9 cellular contexts compared by ENCODE assay signal in the genomic region with DNA sequence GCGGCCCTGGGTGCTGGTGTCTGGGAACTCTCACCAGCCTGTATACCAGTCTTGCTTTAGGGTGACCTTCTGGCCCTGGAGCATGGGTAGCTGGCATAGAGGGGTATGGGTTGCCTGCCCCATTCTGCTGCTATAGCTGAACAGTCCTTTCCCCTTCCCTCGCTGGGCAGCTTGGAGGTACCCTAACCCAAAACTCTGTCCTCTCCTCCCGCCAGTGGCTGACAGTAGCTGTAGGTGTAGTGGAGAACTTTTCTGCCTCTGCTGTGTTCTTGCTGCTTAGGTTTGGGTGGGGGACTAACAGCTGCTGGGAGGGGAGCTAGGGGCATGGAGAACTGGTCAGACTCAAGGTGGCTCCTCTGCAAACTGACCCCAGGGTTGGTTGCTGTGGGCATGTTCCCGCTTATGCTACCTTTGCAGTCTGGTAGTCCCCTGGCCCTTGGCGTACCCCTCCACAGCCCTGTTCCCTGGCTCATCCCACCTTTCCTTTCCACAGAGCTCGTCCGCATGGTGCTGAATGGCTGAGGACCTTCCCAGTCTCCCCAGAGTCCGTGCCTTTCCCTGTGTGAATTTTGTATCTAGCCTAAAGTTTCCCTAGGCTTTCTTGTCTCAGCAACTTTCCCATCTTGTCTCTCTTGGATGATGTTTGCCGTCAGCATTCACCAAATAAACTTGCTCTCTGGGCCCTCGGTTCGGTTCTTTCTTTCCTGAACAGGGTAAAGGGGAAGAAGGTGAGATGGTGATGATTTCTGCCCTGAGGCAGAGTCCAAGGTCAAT. TPM values are rescaled to one million over a fixed set of nuclear protein-coding genes. Genes with fewer than 3 reads are reported as not detected.
A peak's percentile ranks its signal among the peaks of the same experiment; 100 is the strongest.
DNase-seq lines count a peak whose midpoint lies in the region; ATAC-seq, FAIRE-seq and TF ChIP-seq lines count a peak whose summit lies in the region.
"Had no signal": no experiment of that assay in that cellular context is flagged by ENCODE, and none has a peak within 500 bp of the region (broad histone marks: within the 10 kb centered on the region; RNA-seq: fewer than 3 reads in every experiment).

No MANE protein-coding gene starts in this region.

- DNase-seq in GM23248: no peak
- DNase-seq in activated CD4-positive, alpha-beta memory T cell treated with anti-CD3 and anti-CD28 coated beads for 36 hours: no peak
- DNase-seq in small intestine: no peak
- DNase-seq in NCI-H2081 treated with DMSO at 0.1 percent for 48 hours (lab: John Stamatoyannopoulos, UW): no peak
- DNase-seq in urothelium cell line (ENCODE audit: low spot score): no peak
- no peak for DNase-seq in amygdala (lab: John Stamatoyannopoulos, UW)
- DNase-seq: NCI-H774 had no signal

- H3K36me3 ChIP-seq in GM23248 (ENCODE audit: low read depth) (peaks cover 20% of the 10 kb centered on the region), gastroesophageal sphincter (peaks cover 0 to 67% of the 10 kb centered on the region in 2 donors), small intestine (ENCODE audit: control insufficient read depth in 2 of 2, insufficient read depth in 2 of 2, low read length in 2 of 2) (peaks cover 27 to 31% of the 10 kb centered on the region in 2 donors)

- H3K4me3 Mint-ChIP-seq in activated CD4-positive, alpha-beta memory T cell treated with anti-CD3 and anti-CD28 coated beads for 36 hours: peak overlapping the region; percentile 95

- intact Hi-C loops in activated CD4-positive, alpha-beta memory T cell treated with anti-CD3 and anti-CD28 coated beads for 36 hours (cut with micrococcal nuclease): loop anchor here (1.0 kb wide), 1 partner anchor 9 kb away; a partner anchor contains a TSS

- peaks cover 63% of the 10 kb centered on the region for H3K36me3 Mint-ChIP-seq in activated CD4-positive, alpha-beta memory T cell treated with anti-CD3 and anti-CD28 coated beads for 36 hours

- H3K9me3 ChIP-seq in GM23248 (ENCODE audit: low read depth) (no peaks in the 10 kb centered on the region), gastroesophageal sphincter (no peaks in the 10 kb centered on the region), small intestine (ENCODE audit: control insufficient read depth, low read depth) (no peaks in the 10 kb centered on the region)

- peak overlapping the region; percentile 85 for H3K4me3 ChIP-seq in GM23248
- peak overlapping the region; percentile 71 to 82 for H3K4me3 ChIP-seq in gastroesophageal sphincter
- H3K4me3 ChIP-seq in small intestine (ENCODE audit: low read depth in 1 of 2, low read length in 2 of 2): peak overlapping the region in 1 of 2 donors; percentile 64

- H3K27me3 Mint-ChIP-seq in activated CD4-positive, alpha-beta memory T cell treated with anti-CD3 and anti-CD28 coated beads for 36 hours: no peaks in the 10 kb centered on the region

- FAIRE-seq in small intestine (lab: Jason Lieb, UNC): no peak
- FAIRE-seq in urothelium cell line (lab: Jason Lieb, UNC): no peak

- CTCF ChIA-PET in activated CD4-positive, alpha-beta memory T cell treated with anti-CD3 and anti-CD28 coated beads for 36 hours (lab: Charles Lee): interaction anchor here (0.6 to 6.2 kb wide), 7 partner anchors 9 to 1308 kb away, joined by 3 to 48 read pairs (median 7); a partner anchor contains a TSS

- WGBS in GM23248 (ENCODE audit: low coverage in 1 of 2, low lambda C conversion rate in 2 of 2, missing lambda C conversion rate in 2 of 2), 2 experiments: 59 to 61% methylated on average over 11 of the region's 11 CpGs
- 31 to 33% methylated on average over 8 to 10 of the region's 11 CpGs for WGBS in gastroesophageal sphincter (ENCODE audit: low coverage in 1 of 2), 2 donors
- WGBS in small intestine, 3 donors: 64 to 71% (median 70%) methylated on average over 10 to 11 of the region's 11 CpGs

- peaks cover 86% of the 10 kb centered on the region for H3F3A ChIP-seq in GM23248 (ENCODE audit: insufficient read depth)

- H3K4me1 ChIP-seq in GM23248 (ENCODE audit: insufficient read depth) (peaks cover 14% of the 10 kb centered on the region), gastroesophageal sphincter (peaks cover 0 to 76% (median 18%) of the 10 kb centered on the region in 3 donors), small intestine (ENCODE audit: control insufficient read depth in 2 of 2, insufficient read depth in 1 of 2, low read depth in 1 of 2, low read length in 1 of 2) (peaks cover 0 to 4% of the 10 kb centered on the region in 2 donors)

- H3K27me3 ChIP-seq in GM23248 (replicated peaks; ENCODE audit: insufficient read depth): no peaks in the 10 kb centered on the region
- no peaks in the 10 kb centered on the region for H3K27me3 ChIP-seq in gastroesophageal sphincter
- H3K27me3 ChIP-seq in small intestine (ENCODE audit: control insufficient read depth in 2 of 2, insufficient read depth in 2 of 2, low read length in 2 of 2): no peaks in the 10 kb centered on the region

- no peaks in the 10 kb centered on the region for H3K9me3 Mint-ChIP-seq in activated CD4-positive, alpha-beta memory T cell treated with anti-CD3 and anti-CD28 coated beads for 36 hours

- H3K4me1 Mint-ChIP-seq in activated CD4-positive, alpha-beta memory T cell treated with anti-CD3 and anti-CD28 coated beads for 36 hours (ENCODE audit: low read depth): peaks cover 32% of the 10 kb centered on the region

- H3K27ac Mint-ChIP-seq in activated CD4-positive, alpha-beta memory T cell treated with anti-CD3 and anti-CD28 coated beads for 36 hours: peak overlapping the region; percentile 98

- H3K79me2 ChIP-seq in GM23248 (ENCODE audit: insufficient read depth): peaks cover 42% of the 10 kb centered on the region

- peak overlapping the region; percentile 97 for H3K9ac ChIP-seq in GM23248

- ATAC-seq in gastroesophageal sphincter (no peak), GM21786 (IDR thresholded peaks at IDR 0.05; ENCODE audit: unreplicated experiment) (no peak)

- in situ Hi-C loops in GM23248 (cut with MboI): no loop called here

- H3K9me2 ChIP-seq in GM23248 (ENCODE audit: insufficient read depth): no peaks in the 10 kb centered on the region

- TF ChIP-seq POLR2A in gastroesophageal sphincter (IDR thresholded peaks at IDR 0.05): peak in 1 of 2 donors; percentile 2

- peak overlapping the region; percentile 89 for H3K27ac ChIP-seq in GM23248
- H3K27ac ChIP-seq in gastroesophageal sphincter: peak overlapping the region; percentile 93 to 99 (median 98)
- H3K27ac ChIP-seq in small intestine (ENCODE audit: low read depth in 1 of 2, low read length in 1 of 2): peak overlapping the region; percentile 92 to 100

- no peak overlapping the region for H2AFZ ChIP-seq in GM23248

- H4K20me1 ChIP-seq in GM23248 (ENCODE audit: insufficient read depth): 0 out of 2 replicates have a peak, but pooled peaks cover 9% of the 10 kb centered on the region

- TF ChIP-seq EP300 in gastroesophageal sphincter (IDR thresholded peaks at IDR 0.05): no peak

- POLR2A ChIA-PET in activated CD4-positive, alpha-beta memory T cell treated with anti-CD3 and anti-CD28 coated beads for 36 hours (lab: Charles Lee): interaction anchor here (0.8 to 4.5 kb wide), 7 partner anchors 8 to 43 kb away, joined by 3 to 19 read pairs (median 6); a partner anchor contains a TSS

- H3K4me2 ChIP-seq in GM23248 (ENCODE audit: unreplicated experiment): peak overlapping the region; percentile 99

- TF ChIP-seq CTCF in gastroesophageal sphincter (IDR thresholded peaks at IDR 0.05): no peak

RNA-seq across cellular contexts. Expression of a gene that starts 2.9 kb away (rescaled TPM):
- 2,633 and 2,662 TPM in 2 replicates for total RNA-seq in GM23248 (2014; rRNA removed; shearing (Covaris generic))
- 3,948 and 3,969 TPM in 2 replicates for polyA plus RNA-seq in GM23248 (2016; fragmentation: Nextera tagmentation; extraction: Ambion mirVana)
- total RNA-seq in activated CD4-positive, alpha-beta memory T cell treated with anti-CD3 and anti-CD28 coated beads for 36 hours: 1,000 to 10,000 TPM; 1,196 to 1,215 TPM
- total RNA-seq in gastroesophageal sphincter: 1,000 to 10,000 TPM; 5,300 to 6,545 (median 5,874) TPM
- polyA plus RNA-seq in small intestine: 1,000 to 10,000 TPM; 2,556 to 4,316 (median 3,376) TPM

RNA-seq across cellular contexts. Expression of a gene that starts 8.7 kb away (rescaled TPM):
- 23.5 and 53.2 TPM in 2 replicates for total RNA-seq in GM23248 (2014; rRNA removed; shearing (Covaris generic))
- 67.8 and 72.8 TPM in 2 replicates for polyA plus RNA-seq in GM23248 (2016; fragmentation: Nextera tagmentation; extraction: Ambion mirVana)
- 10 to 100 TPM; 63.8 to 70.8 TPM for total RNA-seq in activated CD4-positive, alpha-beta memory T cell treated with anti-CD3 and anti-CD28 coated beads for 36 hours
- 10 to 100 TPM; 14.3 to 57.9 (median 28.0) TPM for total RNA-seq in gastroesophageal sphincter
- polyA plus RNA-seq in small intestine: 10 to 100 TPM; 24.8 to 31.2 (median 28.6) TPM

RNA-seq across cellular contexts. Expression of a gene that starts 28.2 kb away (rescaled TPM):
- 23.4 and 34.0 TPM in 2 replicates for total RNA-seq in GM23248 (2014; rRNA removed; shearing (Covaris generic))
- polyA plus RNA-seq in GM23248 (2016; fragmentation: Nextera tagmentation; extraction: Ambion mirVana) (64.3 and 66.9 TPM in 2 replicates), small intestine (10 to 100 TPM; 18.6 to 31.1 (median 20.4) TPM)
- total RNA-seq in activated CD4-positive, alpha-beta memory T cell treated with anti-CD3 and anti-CD28 coated beads for 36 hours: 100 to 1,000 TPM in 1 of 2 experiments, 10 to 100 TPM in 1; 96.4 to 103 TPM
- 100 to 1,000 TPM in 1 of 4 donors, 10 to 100 TPM in 3; 76.5 to 109 (median 85.1) TPM for total RNA-seq in gastroesophageal sphincter

RNA-seq across cellular contexts. Expression of a gene that starts 33.0 kb away (rescaled TPM):
- 164 and 216 TPM in 2 replicates for total RNA-seq in GM23248 (2014; rRNA removed; shearing (Covaris generic))
- 108 and 115 TPM in 2 replicates for polyA plus RNA-seq in GM23248 (2016; fragmentation: Nextera tagmentation; extraction: Ambion mirVana)
- total RNA-seq in activated CD4-positive, alpha-beta memory T cell treated with anti-CD3 and anti-CD28 coated beads for 36 hours: 100 to 1,000 TPM; 142 to 146 TPM
- total RNA-seq in gastroesophageal sphincter: 100 to 1,000 TPM; 128 to 234 (median 167) TPM
- polyA plus RNA-seq in small intestine: 10 to 100 TPM in 1 of 3 donors, 1 to 10 TPM in 2; 2.7 to 51.8 (median 7.8) TPM

RNA-seq across cellular contexts. Expression of a gene that starts 43.0 kb away (rescaled TPM):
- 1.9 and 2.7 TPM in 2 replicates for total RNA-seq in GM23248 (2014; rRNA removed; shearing (Covaris generic))
- polyA plus RNA-seq in GM23248 (2016; fragmentation: Nextera tagmentation; extraction: Ambion mirVana): 3.0 and 3.3 TPM in 2 replicates
- total RNA-seq in activated CD4-positive, alpha-beta memory T cell treated with anti-CD3 and anti-CD28 coated beads for 36 hours: 1 to 10 TPM; 5.1 to 7.2 TPM
- 1 to 10 TPM; 5.0 to 7.4 (median 5.8) TPM for total RNA-seq in gastroesophageal sphincter
- polyA plus RNA-seq in small intestine: 1 to 10 TPM; 1.1 to 2.8 (median 1.3) TPM
